ENCODE assay signal across 27 cellular contexts in the genomic region with DNA sequence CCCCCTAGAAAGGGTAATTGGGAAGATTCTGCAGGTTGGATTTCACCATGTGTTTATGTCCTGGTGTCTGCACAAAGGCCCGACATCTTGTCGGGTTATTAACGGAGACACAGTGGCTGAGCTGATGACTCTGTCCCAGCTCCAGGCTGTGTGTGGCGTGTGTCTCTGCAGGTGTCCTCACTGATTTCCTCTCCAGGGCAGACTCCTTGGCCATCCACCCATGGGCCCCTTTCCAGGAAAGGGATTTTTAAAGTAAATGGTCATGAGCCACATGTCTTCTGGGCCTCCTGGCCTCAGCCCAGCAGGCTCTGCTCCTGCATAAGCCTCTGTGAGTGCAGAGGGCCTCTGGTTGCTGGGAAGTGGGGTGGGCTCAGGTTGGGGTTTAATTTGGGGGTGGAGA.
"Had no signal": no experiment of that assay in that cellular context is flagged by ENCODE, and none has a peak within 500 bp of the region (broad histone marks: within the 10 kb centered on the region; RNA-seq: fewer than 3 reads in every experiment).

No MANE protein-coding gene starts in this region.

- DNase-seq: effector memory CD4-positive, alpha-beta T cell; foreskin keratinocyte; heart left ventricle; kidney; naive B cell; stimulated activated CD4-positive, alpha-beta T cell treated with anti-CD3 and anti-CD28 coated beads, Interleukin-2, amount 100 ng/mL, for 24 hours; stimulated activated CD4-positive, alpha-beta T cell treated with anti-CD3 and anti-CD28 coated beads, Interleukin-4, amount 100 ng/mL, for 24 hours; stimulated activated naive CD4-positive, alpha-beta T cell treated with Interleukin-2 at 50 U/mL for 16 hours; stomach; thyroid gland; trophoblast cell had no signal

- H3K27me3 Mint-ChIP-seq: memory B cell had no signal

- H3K36me3 ChIP-seq: esophagus muscularis mucosa, gastroesophageal sphincter, heart left ventricle, prostate gland, right atrium auricular region, stomach, thyroid gland, vagina had no signal

- H2AFZ ChIP-seq: hepatocyte, parathyroid adenoma had no signal

- H3K9me3 Mint-ChIP-seq: dendritic cell treated with granulocyte-macrophage colony-stimulating factor and Interleukin-4, amounts not matched to agents 40 ng/mL and 50 ng/mL, for 4 days; memory B cell; natural killer cell treated with Interleukin-12 subunit alpha and Interleukin-12 subunit beta and Interleukin-15 and Interleukin-18, amount 100 ng/mL, for 72 hours; neural crest cell; stimulated activated effector memory CD8-positive, alpha-beta T cell treated with anti-CD3 and anti-CD28 coated beads, Interleukin-12 subunit alpha, Interleukin-12 subunit beta, amount 100 ng/mL, for 72 hours had no signal

- ATAC-seq: foreskin keratinocyte; gastroesophageal sphincter; heart left ventricle; left lobe of liver; natural killer cell treated with Interleukin-12 subunit alpha and Interleukin-12 subunit beta and Interleukin-15 and Interleukin-18, amount 100 ng/mL, for 72 hours; sciatic nerve; stimulated activated effector memory CD8-positive, alpha-beta T cell treated with anti-CD3 and anti-CD28 coated beads, Interleukin-12 subunit alpha, Interleukin-12 subunit beta, amount 100 ng/mL, for 72 hours had no signal

- H3K27ac Mint-ChIP-seq: dendritic cell treated with granulocyte-macrophage colony-stimulating factor and Interleukin-4, amounts not matched to agents 40 ng/mL and 50 ng/mL, for 4 days; memory B cell; natural killer cell treated with Interleukin-12 subunit alpha and Interleukin-12 subunit beta and Interleukin-15 and Interleukin-18, amount 100 ng/mL, for 72 hours; stimulated activated effector memory CD8-positive, alpha-beta T cell treated with anti-CD3 and anti-CD28 coated beads, Interleukin-12 subunit alpha, Interleukin-12 subunit beta, amount 100 ng/mL, for 72 hours had no signal

- H3K9me3 ChIP-seq: esophagus muscularis mucosa, gastroesophageal sphincter, heart left ventricle, prostate gland, right atrium auricular region, stomach, thyroid gland, vagina had no signal

- H3K36me3 Mint-ChIP-seq: memory B cell; natural killer cell treated with Interleukin-12 subunit alpha and Interleukin-12 subunit beta and Interleukin-15 and Interleukin-18, amount 100 ng/mL, for 72 hours; stimulated activated effector memory CD8-positive, alpha-beta T cell treated with anti-CD3 and anti-CD28 coated beads, Interleukin-12 subunit alpha, Interleukin-12 subunit beta, amount 100 ng/mL, for 72 hours had no signal

- H3K9ac ChIP-seq: parathyroid adenoma had no signal

- H3K4me2 ChIP-seq: hepatocyte, smooth muscle cell had no signal

- H3K27me3 ChIP-seq: heart left ventricle, hepatocyte, right atrium auricular region, stomach, thyroid gland, vagina had no signal

- H3K27ac ChIP-seq: esophagus muscularis mucosa, foreskin keratinocyte, gastroesophageal sphincter, heart left ventricle, hepatocyte, parathyroid adenoma, prostate gland, right atrium auricular region, stomach, thyroid gland, vagina had no signal

- H3K4me1 Mint-ChIP-seq: memory B cell; naive B cell; stimulated activated effector memory CD8-positive, alpha-beta T cell treated with anti-CD3 and anti-CD28 coated beads, Interleukin-12 subunit alpha, Interleukin-12 subunit beta, amount 100 ng/mL, for 72 hours had no signal

- H3K4me3 Mint-ChIP-seq: dendritic cell treated with granulocyte-macrophage colony-stimulating factor and Interleukin-4, amounts not matched to agents 40 ng/mL and 50 ng/mL, for 4 days; memory B cell; naive B cell; natural killer cell treated with Interleukin-12 subunit alpha and Interleukin-12 subunit beta and Interleukin-15 and Interleukin-18, amount 100 ng/mL, for 72 hours; neural crest cell; stimulated activated effector memory CD8-positive, alpha-beta T cell treated with anti-CD3 and anti-CD28 coated beads, Interleukin-12 subunit alpha, Interleukin-12 subunit beta, amount 100 ng/mL, for 72 hours had no signal

- H3K4me1 ChIP-seq: esophagus muscularis mucosa, foreskin keratinocyte, gastroesophageal sphincter, heart left ventricle, parathyroid adenoma, prostate gland, right atrium auricular region, stomach, thyroid gland, vagina had no signal

- H3K4me3 ChIP-seq: esophagus muscularis mucosa, gastroesophageal sphincter, heart left ventricle, hepatocyte, lung, prostate gland, right atrium auricular region, smooth muscle cell, stomach, thyroid gland, vagina had no signal
